8 cellular contexts compared by ENCODE assay signal in genomic region chr15:74988007-74988800, GRCh38. TPM values are rescaled to one million over a fixed set of nuclear protein-coding genes. Genes with fewer than 3 reads are reported as not detected.
A peak's percentile ranks its signal among the peaks of the same experiment; 100 is the strongest.
DNase-seq lines count a peak whose midpoint lies in the region; ATAC-seq and TF ChIP-seq lines count a peak whose summit lies in the region.

No MANE protein-coding gene starts in this region.

- intact Hi-C loops in heart right ventricle (cut with DNase I) = no loop called here
- intact Hi-C loops in cardiac septum (cut with DNase I) = no loop called here
- intact Hi-C loops in left ventricle myocardium inferior (cut with micrococcal nuclease) = no loop called here

- DNase-seq in heart right ventricle (no peak), cardiac septum (ENCODE audit: low spot score) (no peak), NCI-H146 (lab: John Stamatoyannopoulos, UW) (peak; percentile 59), left ventricle myocardium inferior (no peak)
- DNase-seq in activated CD4-positive, alpha-beta T cell treated with anti-CD3 and anti-CD28 coated beads for 48 hours = peak; percentile 63
- DNase-seq in stimulated activated naive CD8-positive, alpha-beta T cell treated with anti-CD3 and anti-CD28 coated beads, Interleukin-15, Interleukin-2, amounts not matched to agents 100 U/mL and 50 U/mL, for 24 hours = peak; percentile 58

- H3K9me3 ChIP-seq in heart right ventricle (no peaks in the 10 kb centered on the region), left ventricle myocardium inferior (replicated peaks) (no peaks in the 10 kb centered on the region)

- peak in 5 of 8 donors; percentile 39 to 70 (median 53) for ATAC-seq in heart right ventricle
- no peak for ATAC-seq in stimulated activated naive CD8-positive, alpha-beta T cell treated with anti-CD3 and anti-CD28 coated beads, Interleukin-15, Interleukin-2, amounts not matched to agents 100 U/mL and 50 U/mL, for 24 hours
- ATAC-seq in HG02973 (IDR thresholded peaks at IDR 0.05; ENCODE audit: unreplicated experiment) = no peak
- no peak for ATAC-seq in HG03025 (IDR thresholded peaks at IDR 0.05; ENCODE audit: low FRiP score, unreplicated experiment)

- H3K27ac ChIP-seq in heart right ventricle (no peak overlapping the region), left ventricle myocardium inferior (replicated peaks) (no peak overlapping the region)

- no peaks in the 10 kb centered on the region for H3K4me1 ChIP-seq in heart right ventricle
- no peaks in the 10 kb centered on the region for H3K4me1 ChIP-seq in left ventricle myocardium inferior

- H3K4me3 ChIP-seq in heart right ventricle = no peak overlapping the region
- H3K4me3 ChIP-seq in left ventricle myocardium inferior = no peak overlapping the region

- 26 to 41% methylated on average over 4 of the region's 4 CpGs for WGBS in heart right ventricle, 2 donors

- H3K27me3 ChIP-seq in heart right ventricle = peaks cover 0 to 34% (median 13%) of the 10 kb centered on the region in 7 donors
- H3K27me3 ChIP-seq in left ventricle myocardium inferior (ENCODE audit: low read depth) = peaks cover 39% of the 10 kb centered on the region

- H3K36me3 ChIP-seq in heart right ventricle = no peaks in the 10 kb centered on the region
- H3K36me3 ChIP-seq in left ventricle myocardium inferior = no peaks in the 10 kb centered on the region

- peak in 7 of 9 donors; percentile 29 to 50 (median 37) for TF ChIP-seq CTCF in heart right ventricle (IDR thresholded peaks at IDR 0.05)
- peak; percentile 47 for TF ChIP-seq CTCF in left ventricle myocardium inferior (IDR thresholded peaks at IDR 0.05; ENCODE audit: borderline replicate concordance)

RNA-seq across cellular contexts. Expression of gene SCAMP5, which starts 7.2 kb away (rescaled TPM):
- total RNA-seq in heart right ventricle (1 to 10 TPM in 9 of 10 donors, under 1 TPM in 1; 0.55 to 7.5 (median 3.8) TPM), cardiac septum (3.6 TPM), left ventricle myocardium inferior (3.0 TPM)
- polyA plus RNA-seq in heart right ventricle = 1 to 10 TPM in 1 of 2 donors, under 1 TPM in 1; 0.73 to 5.3 TPM

RNA-seq across cellular contexts. Expression of gene RPP25, which starts 31.6 kb away (rescaled TPM):
- total RNA-seq in heart right ventricle = 1 to 10 TPM in 7 of 10 donors, under 1 TPM in 3; 0.83 to 3.0 (median 1.3) TPM
- polyA plus RNA-seq in heart right ventricle = 1 to 10 TPM; 1.8 to 4.6 TPM
- 1.8 TPM for total RNA-seq in cardiac septum
- total RNA-seq in left ventricle myocardium inferior = 2.4 TPM

RNA-seq across cellular contexts. Expression of gene PPCDC, which starts 35.2 kb away (rescaled TPM):
- total RNA-seq in heart right ventricle (10 to 100 TPM in 1 of 10 donors, 1 to 10 TPM in 9; 3.6 to 11.0 (median 5.8) TPM), cardiac septum (7.2 TPM), left ventricle myocardium inferior (5.0 TPM)
- 10 to 100 TPM in 1 of 2 donors, 1 to 10 TPM in 1; 9.9 to 14.6 TPM for polyA plus RNA-seq in heart right ventricle

RNA-seq across cellular contexts. Expression of gene COX5A, which starts 50.3 kb away (rescaled TPM):
- total RNA-seq in heart right ventricle = 1,000 to 10,000 TPM in 9 of 10 donors, 100 to 1,000 TPM in 1; 894 to 1,717 (median 1,286) TPM
- 1,000 to 10,000 TPM; 1,114 to 1,728 TPM for polyA plus RNA-seq in heart right ventricle
- 804 TPM for total RNA-seq in cardiac septum
- 1,257 TPM for total RNA-seq in left ventricle myocardium inferior

Comparison
In these comparisons a context has a peak if more than half of its experiments do, and no peak if none do; other contexts are left out.
1. ATAC-seq: peak in heart right ventricle (5 of 8); none in stimulated activated naive CD8-positive, alpha-beta T cell treated with anti-CD3 and anti-CD28 coated beads, Interleukin-15, Interleukin-2, amounts not matched to agents 100 U/mL and 50 U/mL, for 24 hours (single experiment), HG02973 (single experiment) and HG03025 (single experiment).
2. DNase-seq: peak in NCI-H146 (single experiment), activated CD4-positive, alpha-beta T cell treated with anti-CD3 and anti-CD28 coated beads for 48 hours (single experiment) and stimulated activated naive CD8-positive, alpha-beta T cell treated with anti-CD3 and anti-CD28 coated beads, Interleukin-15, Interleukin-2, amounts not matched to agents 100 U/mL and 50 U/mL, for 24 hours (single experiment); none in heart right ventricle (0 of 2), cardiac septum (single experiment) and left ventricle myocardium inferior (single experiment).